12 cellular contexts compared by ENCODE assay signal in the genomic region with DNA sequence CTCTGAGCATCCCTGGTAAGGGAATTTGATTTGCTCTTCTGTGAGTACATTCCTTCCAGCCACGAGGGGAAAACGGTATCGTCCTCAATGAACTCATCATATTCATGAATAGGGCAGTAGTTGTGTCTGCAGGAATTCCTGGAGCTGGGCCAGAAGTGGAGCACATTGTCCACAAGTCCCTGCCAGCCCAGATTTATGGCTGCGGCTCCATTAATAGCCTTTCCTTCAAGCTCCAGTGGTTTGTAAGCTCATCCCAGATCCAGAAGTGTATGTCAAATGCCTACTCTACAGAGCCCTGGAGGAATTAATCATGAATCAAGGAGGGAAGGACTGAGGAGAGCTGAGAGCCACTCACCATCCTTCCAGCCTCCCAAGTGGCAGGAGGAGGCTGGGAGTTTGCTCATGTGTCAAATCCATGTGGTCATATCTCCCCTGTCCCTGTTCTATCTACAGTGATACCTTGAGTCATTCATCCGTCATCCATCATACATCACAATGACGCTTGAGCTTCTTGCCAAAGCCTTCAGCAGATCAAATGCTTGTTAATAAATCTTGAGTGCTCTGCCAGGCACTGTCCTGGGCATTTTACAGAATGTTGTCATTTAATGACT.
DNase-seq lines count a peak whose midpoint lies in the region; ATAC-seq and TF ChIP-seq lines count a peak whose summit lies in the region.
"Had no signal": no experiment of that assay in that cellular context is flagged by ENCODE, and none has a peak within 500 bp of the region (broad histone marks: within the 10 kb centered on the region; RNA-seq: fewer than 3 reads in every experiment).

No MANE protein-coding gene starts in this region.

- intact Hi-C loops in body of pancreas (cut with DNase I): loop anchor here (10.0 kb wide), 1 partner anchor 129 kb away; no protein-coding TSS in a partner anchor

- WGBS in body of pancreas, 2 donors: 25 to 31% methylated on average over 6 of the region's 6 CpGs
- WGBS in mesenchymal stem cell: 24% methylated on average over 6 of the region's 6 CpGs

- H3K9ac ChIP-seq in mesenchymal stem cell (ENCODE audit: low read length): no peak overlapping the region

- ATAC-seq in body of pancreas (no peak), GM19395 (IDR thresholded peaks at IDR 0.05; ENCODE audit: unreplicated experiment) (no peak)

- H3K4me3 ChIP-seq in body of pancreas (no peak overlapping the region), mesenchymal stem cell (ENCODE audit: insufficient read depth in 1 of 2, low read depth in 1 of 2, low read length in 2 of 2) (no peak overlapping the region)

- no peak overlapping the region for H3K14ac ChIP-seq in mesenchymal stem cell (ENCODE audit: low read length in 2 of 2)

- no peak overlapping the region for H3K4ac ChIP-seq in mesenchymal stem cell (ENCODE audit: low read depth in 1 of 2, low read length in 2 of 2)

- H3K27ac ChIP-seq in body of pancreas: no peak overlapping the region
- no peak overlapping the region for H3K27ac ChIP-seq in mesenchymal stem cell (ENCODE audit: low read length, poor library complexity, severe bottlenecking)

- H2AFZ ChIP-seq in mesenchymal stem cell (ENCODE audit: low read depth, low read length): no peak overlapping the region

- DNase-seq in GM04504 (ENCODE audit: low read depth) (peak; percentile 5), NCI-H345 (lab: John Stamatoyannopoulos, UW) (peak; percentile 55), body of pancreas (peak in 3 of 4 donors; percentile 13 to 24 (median 19)), mesenchymal stem cell (peak; percentile 37), NCI-H2081 treated with DMSO at 0.1 percent for 48 hours (lab: John Stamatoyannopoulos, UW) (no peak), SKM-1 (lab: John Stamatoyannopoulos, UW; ENCODE audit: unreplicated experiment) (no peak), 8988T (no peak)
- DNase-seq: activated effector memory CD4-positive, alpha-beta T cell treated with anti-CD3 and anti-CD28 coated beads, Interleukin-2, amount 50 U/mL, for 16 hours; stimulated activated CD4-positive, alpha-beta T cell treated with anti-CD3 and anti-CD28 coated beads, Interleukin-2, amount 100 ng/mL, for 24 hours; T-helper 9 cell; trophoblast cell had no signal

- H3K79me1 ChIP-seq in mesenchymal stem cell (replicated peaks; ENCODE audit: low read length, poor library complexity, severe bottlenecking): no peaks in the 10 kb centered on the region

- H3K9me3 ChIP-seq in body of pancreas (no peaks in the 10 kb centered on the region), mesenchymal stem cell (ENCODE audit: control insufficient read depth, low read length) (no peaks in the 10 kb centered on the region)

- H2BK12ac ChIP-seq in mesenchymal stem cell (ENCODE audit: low read length in 2 of 2): no peak overlapping the region

- H2BK15ac ChIP-seq in mesenchymal stem cell (ENCODE audit: low read depth, poor library complexity, severe bottlenecking): no peak overlapping the region

- no peak overlapping the region for H3K4me2 ChIP-seq in mesenchymal stem cell (ENCODE audit: low read length, poor library complexity, severe bottlenecking)

- H4K91ac ChIP-seq in mesenchymal stem cell (ENCODE audit: low read length): no peak overlapping the region

- H3K27me3 ChIP-seq in body of pancreas: no peaks in the 10 kb centered on the region
- peaks cover 21 to 34% of the 10 kb centered on the region in 2 experiments for H3K27me3 ChIP-seq in mesenchymal stem cell (ENCODE audit: control insufficient read depth in 1 of 2, insufficient read depth in 1 of 2, low read length in 2 of 2)

- no peak overlapping the region for H4K8ac ChIP-seq in mesenchymal stem cell (ENCODE audit: low read length)

- no peak overlapping the region for H3K18ac ChIP-seq in mesenchymal stem cell (ENCODE audit: low read depth in 1 of 2, low read length in 2 of 2)

- no peak overlapping the region for H2BK120ac ChIP-seq in mesenchymal stem cell (ENCODE audit: low read depth, low read length)

- no peak overlapping the region for H3K23ac ChIP-seq in mesenchymal stem cell (ENCODE audit: low read length in 2 of 2)

- H3K4me1 ChIP-seq in body of pancreas: peaks cover 8% of the 10 kb centered on the region
- peaks cover 2% of the 10 kb centered on the region for H3K4me1 ChIP-seq in mesenchymal stem cell (ENCODE audit: control insufficient read depth, insufficient read depth, low read depth, low read length)

- H2AK5ac ChIP-seq in mesenchymal stem cell (ENCODE audit: low read length, severe bottlenecking): no peak overlapping the region

- no peak overlapping the region for H2BK5ac ChIP-seq in mesenchymal stem cell (ENCODE audit: low read depth, low read length, poor library complexity, severe bottlenecking)

- no peak for TF ChIP-seq CTCF in body of pancreas (IDR thresholded peaks at IDR 0.05)

- TF ChIP-seq POLR2A in body of pancreas (IDR thresholded peaks at IDR 0.05): no peak

- H3K36me3 ChIP-seq in body of pancreas (replicated peaks in 1 of 2; ENCODE audit: insufficient read depth in 1 of 2, low read depth in 2 of 2): no peaks in the 10 kb centered on the region
- no peaks in the 10 kb centered on the region for H3K36me3 ChIP-seq in mesenchymal stem cell (ENCODE audit: control insufficient read depth in 1 of 2, insufficient read depth in 2 of 2, low read depth in 1 of 2, low read length in 2 of 2)

Comparison
In these comparisons a context has a peak if more than half of its experiments do, and no peak if none do; other contexts are left out.
1. DNase-seq: peak in GM04504 (single experiment), NCI-H345 (single experiment), body of pancreas (3 of 4) and mesenchymal stem cell (single experiment); none in NCI-H2081 treated with DMSO at 0.1 percent for 48 hours (single experiment), SKM-1 (single experiment) and 8988T (single experiment).